ENCODE assay signal across 2 cellular contexts in the genomic region with DNA sequence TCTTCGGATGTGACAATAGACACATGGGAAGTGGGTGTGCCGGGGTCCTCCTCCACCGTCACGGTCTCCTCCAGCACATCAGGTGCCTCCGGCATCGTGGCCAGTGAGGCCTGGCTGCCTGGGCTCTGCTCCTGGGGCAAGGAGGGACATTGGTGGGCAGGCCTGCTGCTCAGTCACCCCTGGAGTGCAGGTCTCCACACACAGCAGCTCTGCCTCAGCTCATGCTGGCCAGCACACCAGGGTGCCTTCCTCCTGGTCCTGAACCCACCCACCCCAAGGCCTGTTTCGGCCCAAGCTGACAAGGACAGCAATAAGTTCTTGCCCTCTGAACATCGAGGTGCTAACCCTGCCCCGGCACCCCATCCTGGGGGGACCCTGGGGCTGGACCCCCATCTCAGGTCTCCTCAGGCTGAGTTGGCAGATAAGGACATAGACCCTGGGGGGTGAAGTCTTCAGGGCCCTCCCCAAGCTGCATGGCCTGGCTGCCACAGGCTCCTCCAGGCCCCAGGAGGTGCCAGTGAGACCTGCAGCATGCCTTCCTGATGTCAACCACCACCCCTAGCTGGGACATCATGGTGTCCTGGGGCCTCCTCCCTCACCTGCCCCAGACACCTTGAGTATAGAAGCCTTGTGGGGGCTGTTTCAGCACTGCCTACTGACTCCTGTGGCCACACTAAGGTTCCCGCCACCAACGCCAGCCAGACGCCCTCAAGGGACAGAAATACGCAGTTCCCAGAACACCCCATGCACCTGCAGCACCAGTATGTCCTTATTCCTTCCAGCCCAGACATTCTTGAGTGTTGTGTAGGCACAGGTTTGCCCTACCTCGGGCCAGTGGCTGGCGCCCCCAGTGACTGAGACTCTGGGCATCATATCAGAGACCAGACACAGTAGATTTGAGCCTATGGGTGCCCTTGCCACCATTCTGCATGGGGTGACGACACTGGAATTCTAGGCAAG.
TF ChIP-seq lines count a peak whose summit lies in the region.

No MANE protein-coding gene starts in this region.

TF ChIP-seq in HEK293, 187 proteins besides CTCF, POLR2A, EP300 and RAD21:
- TF ChIP-seq, protein P1, sequence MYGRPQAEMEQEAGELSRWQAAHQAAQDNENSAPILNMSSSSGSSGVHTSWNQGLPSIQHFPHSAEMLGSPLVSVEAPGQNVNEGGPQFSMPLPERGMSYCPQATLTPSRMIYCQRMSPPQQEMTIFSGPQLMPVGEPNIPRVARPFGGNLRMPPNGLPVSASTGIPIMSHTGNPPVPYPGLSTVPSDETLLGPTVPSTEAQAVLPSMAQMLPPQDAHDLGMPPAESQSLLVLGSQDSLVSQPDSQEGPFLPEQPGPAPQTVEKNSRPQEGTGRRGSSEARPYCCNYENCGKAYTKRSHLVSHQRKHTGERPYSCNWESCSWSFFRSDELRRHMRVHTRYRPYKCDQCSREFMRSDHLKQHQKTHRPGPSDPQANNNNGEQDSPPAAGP (tag by site-specific recombination; IDR thresholded peaks at IDR 0.05), result no peak
- TF ChIP-seq GLIS1 (tag by site-specific recombination; IDR thresholded peaks at IDR 0.05), result peak; percentile 97
- peak; percentile 63 for TF ChIP-seq GLIS2 (tag by site-specific recombination; IDR thresholded peaks at IDR 0.05)
- peak; percentile 93 for TF ChIP-seq ZIC2 (tag by site-specific recombination; IDR thresholded peaks at IDR 0.05)
- TF ChIP-seq, protein P2, sequence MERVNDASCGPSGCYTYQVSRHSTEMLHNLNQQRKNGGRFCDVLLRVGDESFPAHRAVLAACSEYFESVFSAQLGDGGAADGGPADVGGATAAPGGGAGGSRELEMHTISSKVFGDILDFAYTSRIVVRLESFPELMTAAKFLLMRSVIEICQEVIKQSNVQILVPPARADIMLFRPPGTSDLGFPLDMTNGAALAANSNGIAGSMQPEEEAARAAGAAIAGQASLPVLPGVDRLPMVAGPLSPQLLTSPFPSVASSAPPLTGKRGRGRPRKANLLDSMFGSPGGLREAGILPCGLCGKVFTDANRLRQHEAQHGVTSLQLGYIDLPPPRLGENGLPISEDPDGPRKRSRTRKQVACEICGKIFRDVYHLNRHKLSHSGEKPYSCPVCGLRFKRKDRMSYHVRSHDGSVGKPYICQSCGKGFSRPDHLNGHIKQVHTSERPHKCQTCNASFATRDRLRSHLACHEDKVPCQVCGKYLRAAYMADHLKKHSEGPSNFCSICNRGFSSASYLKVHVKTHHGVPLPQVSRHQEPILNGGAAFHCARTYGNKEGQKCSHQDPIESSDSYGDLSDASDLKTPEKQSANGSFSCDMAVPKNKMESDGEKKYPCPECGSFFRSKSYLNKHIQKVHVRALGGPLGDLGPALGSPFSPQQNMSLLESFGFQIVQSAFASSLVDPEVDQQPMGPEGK (tag by site-specific recombination; IDR thresholded peaks at IDR 0.05), result peak; percentile 20; the same call in 1 of the 2 replicates
- TF ChIP-seq ZNF555 (tag by site-specific recombination; conservative IDR thresholded peaks at IDR 0.05), result no peak

TF ChIP-seq in K562, 482 proteins besides CTCF, POLR2A, EP300 and RAD21:
- TF ChIP-seq HDGF (IDR thresholded peaks at IDR 0.05) (peak; percentile 22; the same call in 1 of the 2 replicates), RBBP5 (IDR thresholded peaks at IDR 0.05; ENCODE audit: borderline replicate concordance, insufficient read depth, low read length, poor library complexity, severe bottlenecking) (peak; percentile 25), CBX3 (IDR thresholded peaks at IDR 0.05; ENCODE audit: borderline replicate concordance in 1 of 2, low read length in 2 of 2) (peak in 1 of 2 experiments; percentile 64; a peak in 1 of 3 replicates), KDM5B (IDR thresholded peaks at IDR 0.05; ENCODE audit: insufficient replicate concordance, low read depth, low read length) (peak; percentile 10), ZNF316 (IDR thresholded peaks at IDR 0.05) (no peak), SMARCE1 (IDR thresholded peaks at IDR 0.05) (no peak), TSC22D4 (tag; IDR thresholded peaks at IDR 0.05) (0 out of 2 replicates have a peak, but pooled peaks have one; percentile 6), ATF1 (CRISPR knock-in tag; IDR thresholded peaks at IDR 0.05) (peak; percentile 6; the same call in 1 of the 2 replicates), ATF1 (tag; IDR thresholded peaks at IDR 0.05) (no peak), POLR2G (IDR thresholded peaks at IDR 0.05; ENCODE audit: low read depth, low read length) (peak; percentile 48; the same call in 1 of the 2 replicates), TBP (optimal IDR thresholded peaks at IDR 0.05; ENCODE audit: low read depth, low read length) (peak; percentile 19), YY1 (IDR thresholded peaks at IDR 0.05; ENCODE audit: borderline replicate concordance in 1 of 3, control insufficient read depth in 1 of 3, extremely low read depth in 1 of 3, insufficient read depth in 3 of 3, insufficient read length in 1 of 3, insufficient replicate concordance in 2 of 3, low read depth in 1 of 3, low read length in 2 of 3) (peak in 1 of 3 experiments; percentile 8), ZKSCAN8 (CRISPR knock-in tag; IDR thresholded peaks at IDR 0.05) (no peak), RUNX1 (IDR thresholded peaks at IDR 0.05; ENCODE audit: low read depth) (0 out of 2 replicates have a peak, but pooled peaks have one; percentile 86), PHF8 (IDR thresholded peaks at IDR 0.05; ENCODE audit: borderline replicate concordance, low read length) (peak; percentile 8; the same call in 1 of the 2 replicates), HMGN3 (IDR thresholded peaks at IDR 0.05; ENCODE audit: borderline replicate concordance, extremely low read depth, insufficient read length, low read depth, low read length) (peak; percentile 25)
- TF ChIP-seq, protein P3, sequence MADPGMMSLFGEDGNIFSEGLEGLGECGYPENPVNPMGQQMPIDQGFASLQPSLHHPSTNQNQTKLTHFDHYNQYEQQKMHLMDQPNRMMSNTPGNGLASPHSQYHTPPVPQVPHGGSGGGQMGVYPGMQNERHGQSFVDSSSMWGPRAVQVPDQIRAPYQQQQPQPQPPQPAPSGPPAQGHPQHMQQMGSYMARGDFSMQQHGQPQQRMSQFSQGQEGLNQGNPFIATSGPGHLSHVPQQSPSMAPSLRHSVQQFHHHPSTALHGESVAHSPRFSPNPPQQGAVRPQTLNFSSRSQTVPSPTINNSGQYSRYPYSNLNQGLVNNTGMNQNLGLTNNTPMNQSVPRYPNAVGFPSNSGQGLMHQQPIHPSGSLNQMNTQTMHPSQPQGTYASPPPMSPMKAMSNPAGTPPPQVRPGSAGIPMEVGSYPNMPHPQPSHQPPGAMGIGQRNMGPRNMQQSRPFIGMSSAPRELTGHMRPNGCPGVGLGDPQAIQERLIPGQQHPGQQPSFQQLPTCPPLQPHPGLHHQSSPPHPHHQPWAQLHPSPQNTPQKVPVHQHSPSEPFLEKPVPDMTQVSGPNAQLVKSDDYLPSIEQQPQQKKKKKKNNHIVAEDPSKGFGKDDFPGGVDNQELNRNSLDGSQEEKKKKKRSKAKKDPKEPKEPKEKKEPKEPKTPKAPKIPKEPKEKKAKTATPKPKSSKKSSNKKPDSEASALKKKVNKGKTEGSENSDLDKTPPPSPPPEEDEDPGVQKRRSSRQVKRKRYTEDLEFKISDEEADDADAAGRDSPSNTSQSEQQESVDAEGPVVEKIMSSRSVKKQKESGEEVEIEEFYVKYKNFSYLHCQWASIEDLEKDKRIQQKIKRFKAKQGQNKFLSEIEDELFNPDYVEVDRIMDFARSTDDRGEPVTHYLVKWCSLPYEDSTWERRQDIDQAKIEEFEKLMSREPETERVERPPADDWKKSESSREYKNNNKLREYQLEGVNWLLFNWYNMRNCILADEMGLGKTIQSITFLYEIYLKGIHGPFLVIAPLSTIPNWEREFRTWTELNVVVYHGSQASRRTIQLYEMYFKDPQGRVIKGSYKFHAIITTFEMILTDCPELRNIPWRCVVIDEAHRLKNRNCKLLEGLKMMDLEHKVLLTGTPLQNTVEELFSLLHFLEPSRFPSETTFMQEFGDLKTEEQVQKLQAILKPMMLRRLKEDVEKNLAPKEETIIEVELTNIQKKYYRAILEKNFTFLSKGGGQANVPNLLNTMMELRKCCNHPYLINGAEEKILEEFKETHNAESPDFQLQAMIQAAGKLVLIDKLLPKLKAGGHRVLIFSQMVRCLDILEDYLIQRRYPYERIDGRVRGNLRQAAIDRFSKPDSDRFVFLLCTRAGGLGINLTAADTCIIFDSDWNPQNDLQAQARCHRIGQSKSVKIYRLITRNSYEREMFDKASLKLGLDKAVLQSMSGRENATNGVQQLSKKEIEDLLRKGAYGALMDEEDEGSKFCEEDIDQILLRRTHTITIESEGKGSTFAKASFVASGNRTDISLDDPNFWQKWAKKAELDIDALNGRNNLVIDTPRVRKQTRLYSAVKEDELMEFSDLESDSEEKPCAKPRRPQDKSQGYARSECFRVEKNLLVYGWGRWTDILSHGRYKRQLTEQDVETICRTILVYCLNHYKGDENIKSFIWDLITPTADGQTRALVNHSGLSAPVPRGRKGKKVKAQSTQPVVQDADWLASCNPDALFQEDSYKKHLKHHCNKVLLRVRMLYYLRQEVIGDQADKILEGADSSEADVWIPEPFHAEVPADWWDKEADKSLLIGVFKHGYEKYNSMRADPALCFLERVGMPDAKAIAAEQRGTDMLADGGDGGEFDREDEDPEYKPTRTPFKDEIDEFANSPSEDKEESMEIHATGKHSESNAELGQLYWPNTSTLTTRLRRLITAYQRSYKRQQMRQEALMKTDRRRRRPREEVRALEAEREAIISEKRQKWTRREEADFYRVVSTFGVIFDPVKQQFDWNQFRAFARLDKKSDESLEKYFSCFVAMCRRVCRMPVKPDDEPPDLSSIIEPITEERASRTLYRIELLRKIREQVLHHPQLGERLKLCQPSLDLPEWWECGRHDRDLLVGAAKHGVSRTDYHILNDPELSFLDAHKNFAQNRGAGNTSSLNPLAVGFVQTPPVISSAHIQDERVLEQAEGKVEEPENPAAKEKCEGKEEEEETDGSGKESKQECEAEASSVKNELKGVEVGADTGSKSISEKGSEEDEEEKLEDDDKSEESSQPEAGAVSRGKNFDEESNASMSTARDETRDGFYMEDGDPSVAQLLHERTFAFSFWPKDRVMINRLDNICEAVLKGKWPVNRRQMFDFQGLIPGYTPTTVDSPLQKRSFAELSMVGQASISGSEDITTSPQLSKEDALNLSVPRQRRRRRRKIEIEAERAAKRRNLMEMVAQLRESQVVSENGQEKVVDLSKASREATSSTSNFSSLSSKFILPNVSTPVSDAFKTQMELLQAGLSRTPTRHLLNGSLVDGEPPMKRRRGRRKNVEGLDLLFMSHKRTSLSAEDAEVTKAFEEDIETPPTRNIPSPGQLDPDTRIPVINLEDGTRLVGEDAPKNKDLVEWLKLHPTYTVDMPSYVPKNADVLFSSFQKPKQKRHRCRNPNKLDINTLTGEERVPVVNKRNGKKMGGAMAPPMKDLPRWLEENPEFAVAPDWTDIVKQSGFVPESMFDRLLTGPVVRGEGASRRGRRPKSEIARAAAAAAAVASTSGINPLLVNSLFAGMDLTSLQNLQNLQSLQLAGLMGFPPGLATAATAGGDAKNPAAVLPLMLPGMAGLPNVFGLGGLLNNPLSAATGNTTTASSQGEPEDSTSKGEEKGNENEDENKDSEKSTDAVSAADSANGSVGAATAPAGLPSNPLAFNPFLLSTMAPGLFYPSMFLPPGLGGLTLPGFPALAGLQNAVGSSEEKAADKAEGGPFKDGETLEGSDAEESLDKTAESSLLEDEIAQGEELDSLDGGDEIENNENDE (IDR thresholded peaks at IDR 0.05; ENCODE audit: low read depth, low read length), result peak; percentile 25
- TF ChIP-seq, protein P4, sequence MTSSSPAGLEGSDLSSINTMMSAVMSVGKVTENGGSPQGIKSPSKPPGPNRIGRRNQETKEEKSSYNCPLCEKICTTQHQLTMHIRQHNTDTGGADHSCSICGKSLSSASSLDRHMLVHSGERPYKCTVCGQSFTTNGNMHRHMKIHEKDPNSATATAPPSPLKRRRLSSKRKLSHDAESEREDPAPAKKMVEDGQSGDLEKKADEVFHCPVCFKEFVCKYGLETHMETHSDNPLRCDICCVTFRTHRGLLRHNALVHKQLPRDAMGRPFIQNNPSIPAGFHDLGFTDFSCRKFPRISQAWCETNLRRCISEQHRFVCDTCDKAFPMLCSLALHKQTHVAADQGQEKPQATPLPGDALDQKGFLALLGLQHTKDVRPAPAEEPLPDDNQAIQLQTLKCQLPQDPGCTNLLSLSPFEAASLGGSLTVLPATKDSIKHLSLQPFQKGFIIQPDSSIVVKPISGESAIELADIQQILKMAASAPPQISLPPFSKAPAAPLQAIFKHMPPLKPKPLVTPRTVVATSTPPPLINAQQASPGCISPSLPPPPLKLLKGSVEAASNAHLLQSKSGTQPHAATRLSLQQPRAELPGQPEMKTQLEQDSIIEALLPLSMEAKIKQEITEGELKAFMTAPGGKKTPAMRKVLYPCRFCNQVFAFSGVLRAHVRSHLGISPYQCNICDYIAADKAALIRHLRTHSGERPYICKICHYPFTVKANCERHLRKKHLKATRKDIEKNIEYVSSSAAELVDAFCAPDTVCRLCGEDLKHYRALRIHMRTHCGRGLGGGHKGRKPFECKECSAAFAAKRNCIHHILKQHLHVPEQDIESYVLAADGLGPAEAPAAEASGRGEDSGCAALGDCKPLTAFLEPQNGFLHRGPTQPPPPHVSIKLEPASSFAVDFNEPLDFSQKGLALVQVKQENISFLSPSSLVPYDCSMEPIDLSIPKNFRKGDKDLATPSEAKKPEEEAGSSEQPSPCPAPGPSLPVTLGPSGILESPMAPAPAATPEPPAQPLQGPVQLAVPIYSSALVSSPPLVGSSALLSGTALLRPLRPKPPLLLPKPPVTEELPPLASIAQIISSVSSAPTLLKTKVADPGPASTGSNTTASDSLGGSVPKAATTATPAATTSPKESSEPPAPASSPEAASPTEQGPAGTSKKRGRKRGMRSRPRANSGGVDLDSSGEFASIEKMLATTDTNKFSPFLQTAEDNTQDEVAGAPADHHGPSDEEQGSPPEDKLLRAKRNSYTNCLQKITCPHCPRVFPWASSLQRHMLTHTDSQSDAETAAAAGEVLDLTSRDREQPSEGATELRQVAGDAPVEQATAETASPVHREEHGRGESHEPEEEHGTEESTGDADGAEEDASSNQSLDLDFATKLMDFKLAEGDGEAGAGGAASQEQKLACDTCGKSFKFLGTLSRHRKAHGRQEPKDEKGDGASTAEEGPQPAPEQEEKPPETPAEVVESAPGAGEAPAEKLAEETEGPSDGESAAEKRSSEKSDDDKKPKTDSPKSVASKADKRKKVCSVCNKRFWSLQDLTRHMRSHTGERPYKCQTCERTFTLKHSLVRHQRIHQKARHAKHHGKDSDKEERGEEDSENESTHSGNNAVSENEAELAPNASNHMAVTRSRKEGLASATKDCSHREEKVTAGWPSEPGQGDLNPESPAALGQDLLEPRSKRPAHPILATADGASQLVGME (CRISPR knock-in tag; IDR thresholded peaks at IDR 0.05), result no peak
